Comparison of ENCODE assay signal across 1 cellular context in the genomic region with DNA sequence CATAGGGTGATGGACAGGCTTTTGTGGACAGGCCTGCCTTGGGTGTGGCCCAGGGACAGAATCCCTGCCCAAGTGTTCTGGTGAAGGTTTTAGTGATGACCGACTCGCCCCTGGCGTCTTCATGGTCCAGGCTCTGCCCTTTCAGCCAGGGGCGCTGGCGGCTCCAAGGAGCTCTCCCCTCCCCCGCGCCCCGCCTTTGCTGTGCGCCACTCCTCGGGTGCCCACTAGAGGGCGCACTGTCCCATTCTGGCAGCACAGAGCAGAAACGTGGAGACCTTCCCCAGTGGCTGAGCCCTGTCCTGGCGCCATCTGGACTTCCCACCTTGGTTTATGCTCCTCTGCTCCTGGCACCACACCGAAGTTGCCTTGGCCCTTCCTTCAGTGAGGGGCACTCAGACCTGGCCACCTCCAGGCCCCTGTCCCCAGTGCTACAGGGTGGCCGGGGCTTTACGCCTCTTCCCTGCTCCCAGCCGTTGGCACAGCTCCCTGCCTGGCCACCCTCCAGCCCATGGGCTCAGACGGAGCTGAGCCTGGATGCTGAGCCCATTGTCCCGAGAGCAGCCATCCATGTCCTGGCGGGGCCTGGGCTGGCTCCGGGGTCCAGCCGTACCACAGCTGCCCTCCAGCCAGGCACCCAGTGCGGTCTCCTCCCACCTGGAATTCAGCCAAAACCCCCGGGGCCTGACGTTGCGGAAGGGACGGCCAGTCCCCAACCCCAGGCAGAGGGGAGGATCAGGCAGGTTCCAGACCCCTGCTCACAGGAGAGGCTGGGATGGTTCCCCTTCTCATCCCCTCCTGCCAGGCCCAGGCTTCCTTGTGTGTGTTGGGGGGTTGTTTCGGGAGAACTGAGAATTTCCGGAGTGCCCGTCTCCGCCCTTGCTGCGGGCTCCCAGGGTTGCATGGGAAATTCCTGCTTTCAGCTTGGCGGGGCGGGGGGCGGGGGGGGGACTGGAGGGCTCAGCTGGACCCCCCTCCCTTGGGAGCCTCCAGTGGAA.
A peak's percentile ranks its signal among the peaks of the same experiment; 100 is the strongest.
TF ChIP-seq lines count a peak whose summit lies in the region.

No MANE protein-coding gene starts in this region.

TF ChIP-seq in HepG2, 621 proteins besides CTCF, POLR2A, EP300 and RAD21 (continued from another document and continues in another):
- TF ChIP-seq ZNF589 (CRISPR knock-in tag; conservative IDR thresholded peaks at IDR 0.05) (no peak), TEAD2 (CRISPR knock-in tag; IDR thresholded peaks at IDR 0.05) (no peak), TARDBP (CRISPR knock-in tag; IDR thresholded peaks at IDR 0.05) (no peak), ZNF670 (CRISPR knock-in tag; IDR thresholded peaks at IDR 0.05; ENCODE audit: borderline replicate concordance) (0 out of 2 replicates have a peak, but pooled peaks have one; percentile 57), RXRB (CRISPR knock-in tag; IDR thresholded peaks at IDR 0.05; ENCODE audit: borderline replicate concordance) (peak; percentile 56; the same call in 1 of the 2 replicates), ATF7-NPFF (CRISPR knock-in tag; IDR thresholded peaks at IDR 0.05; ENCODE audit: low read depth) (no peak), NFIC (IDR thresholded peaks at IDR 0.05; ENCODE audit: low read length) (no peak), NCOA2 (CRISPR knock-in tag; IDR thresholded peaks at IDR 0.05) (peak; percentile 9; the same call in 1 of the 2 replicates), MED1 (CRISPR knock-in tag; IDR thresholded peaks at IDR 0.05) (peak; percentile 50; the same call in 1 of the 2 replicates), IRF2 (CRISPR knock-in tag; IDR thresholded peaks at IDR 0.05) (peak; percentile 63; the same call in 1 of the 2 replicates), ZFP90 (CRISPR knock-in tag; IDR thresholded peaks at IDR 0.05; ENCODE audit: borderline replicate concordance) (no peak), ZNF335 (CRISPR knock-in tag; IDR thresholded peaks at IDR 0.05) (no peak), ZBTB8A (CRISPR knock-in tag; IDR thresholded peaks at IDR 0.05; ENCODE audit: borderline replicate concordance, low read depth) (no peak), MXI1 (IDR thresholded peaks at IDR 0.05; ENCODE audit: borderline replicate concordance, low read depth, low read length) (peak; percentile 77; the same call in 1 of the 3 replicates), SYNCRIP (IDR thresholded peaks at IDR 0.05; ENCODE audit: insufficient read depth, low read depth, low read length) (no peak), HOXA5 (CRISPR knock-in tag; IDR thresholded peaks at IDR 0.05) (no peak), ZBTB7B (CRISPR knock-in tag; IDR thresholded peaks at IDR 0.05) (peak; percentile 80; the same call in 1 of the 2 replicates), NFATC3 (CRISPR knock-in tag; IDR thresholded peaks at IDR 0.05) (no peak), PHB2 (IDR thresholded peaks at IDR 0.05; ENCODE audit: partially characterized antibody) (no peak), ZNF564 (CRISPR knock-in tag; IDR thresholded peaks at IDR 0.05) (no peak), ZNF850 (CRISPR knock-in tag; conservative IDR thresholded peaks at IDR 0.05) (no peak), ZNF3 (CRISPR knock-in tag; IDR thresholded peaks at IDR 0.05) (no peak), CBX5 (CRISPR knock-in tag; IDR thresholded peaks at IDR 0.05; ENCODE audit: borderline replicate concordance) (peak; percentile 84), ZNF10 (CRISPR knock-in tag; IDR thresholded peaks at IDR 0.05; ENCODE audit: borderline replicate concordance, low read depth) (no peak), ZNF788 (CRISPR knock-in tag; IDR thresholded peaks at IDR 0.05; ENCODE audit: borderline replicate concordance) (peak; percentile 71; the same call in 1 of the 2 replicates), ZNF17 (CRISPR knock-in tag; IDR thresholded peaks at IDR 0.05) (no peak), MXD4 (CRISPR knock-in tag; IDR thresholded peaks at IDR 0.05) (no peak), RARA (CRISPR knock-in tag; IDR thresholded peaks at IDR 0.05) (no peak; the same call in 1 of the 2 replicates), NFIB (CRISPR knock-in tag; IDR thresholded peaks at IDR 0.05; ENCODE audit: borderline replicate concordance) (no peak), PRMT3 (CRISPR knock-in tag; IDR thresholded peaks at IDR 0.05; ENCODE audit: borderline replicate concordance, low read depth) (no peak), ZNF761 (CRISPR knock-in tag; conservative IDR thresholded peaks at IDR 0.05) (no peak), ESRRA (CRISPR knock-in tag; IDR thresholded peaks at IDR 0.05; ENCODE audit: low read depth) (no peak), SETDB1 (CRISPR knock-in tag; IDR thresholded peaks at IDR 0.05; ENCODE audit: borderline replicate concordance) (no peak), SNRNP70 (IDR thresholded peaks at IDR 0.05; ENCODE audit: low read depth, low read length) (no peak), ATRX (CRISPR knock-in tag; IDR thresholded peaks at IDR 0.05; ENCODE audit: borderline replicate concordance) (no peak), TCF12 (IDR thresholded peaks at IDR 0.05) (no peak), TCF12 (CRISPR knock-in tag; IDR thresholded peaks at IDR 0.05) (no peak; the same call in 1 of the 2 replicates), ZNF605 (CRISPR knock-in tag; IDR thresholded peaks at IDR 0.05) (no peak), PAX8 (CRISPR knock-in tag; IDR thresholded peaks at IDR 0.05; ENCODE audit: borderline replicate concordance) (no peak), ELF4 (CRISPR knock-in tag; IDR thresholded peaks at IDR 0.05; ENCODE audit: borderline replicate concordance) (no peak), ATF7 (IDR thresholded peaks at IDR 0.05) (no peak), ATF7 (CRISPR knock-in tag; IDR thresholded peaks at IDR 0.05) (no peak), KLF6 (CRISPR knock-in tag; IDR thresholded peaks at IDR 0.05) (no peak), MEF2D (CRISPR knock-in tag; IDR thresholded peaks at IDR 0.05) (no peak)
- TF ChIP-seq, protein P1, sequence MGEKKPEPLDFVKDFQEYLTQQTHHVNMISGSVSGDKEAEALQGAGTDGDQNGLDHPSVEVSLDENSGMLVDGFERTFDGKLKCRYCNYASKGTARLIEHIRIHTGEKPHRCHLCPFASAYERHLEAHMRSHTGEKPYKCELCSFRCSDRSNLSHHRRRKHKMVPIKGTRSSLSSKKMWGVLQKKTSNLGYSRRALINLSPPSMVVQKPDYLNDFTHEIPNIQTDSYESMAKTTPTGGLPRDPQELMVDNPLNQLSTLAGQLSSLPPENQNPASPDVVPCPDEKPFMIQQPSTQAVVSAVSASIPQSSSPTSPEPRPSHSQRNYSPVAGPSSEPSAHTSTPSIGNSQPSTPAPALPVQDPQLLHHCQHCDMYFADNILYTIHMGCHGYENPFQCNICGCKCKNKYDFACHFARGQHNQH (CRISPR knock-in tag; IDR thresholded peaks at IDR 0.05): peak; percentile 53; the same call in 1 of the 2 replicates
- TF ChIP-seq, protein P2, sequence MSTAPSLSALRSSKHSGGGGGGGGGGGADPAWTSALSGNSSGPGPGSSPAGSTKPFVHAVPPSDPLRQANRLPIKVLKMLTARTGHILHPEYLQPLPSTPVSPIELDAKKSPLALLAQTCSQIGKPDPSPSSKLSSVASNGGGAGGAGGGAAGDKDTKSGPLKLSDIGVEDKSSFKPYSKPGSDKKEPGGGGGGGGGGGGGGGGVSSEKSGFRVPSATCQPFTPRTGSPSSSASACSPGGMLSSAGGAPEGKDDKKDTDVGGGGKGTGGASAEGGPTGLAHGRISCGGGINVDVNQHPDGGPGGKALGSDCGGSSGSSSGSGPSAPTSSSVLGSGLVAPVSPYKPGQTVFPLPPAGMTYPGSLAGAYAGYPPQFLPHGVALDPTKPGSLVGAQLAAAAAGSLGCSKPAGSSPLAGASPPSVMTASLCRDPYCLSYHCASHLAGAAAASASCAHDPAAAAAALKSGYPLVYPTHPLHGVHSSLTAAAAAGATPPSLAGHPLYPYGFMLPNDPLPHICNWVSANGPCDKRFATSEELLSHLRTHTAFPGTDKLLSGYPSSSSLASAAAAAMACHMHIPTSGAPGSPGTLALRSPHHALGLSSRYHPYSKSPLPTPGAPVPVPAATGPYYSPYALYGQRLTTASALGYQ (CRISPR knock-in tag; IDR thresholded peaks at IDR 0.05): no peak
- TF ChIP-seq, protein P3, sequence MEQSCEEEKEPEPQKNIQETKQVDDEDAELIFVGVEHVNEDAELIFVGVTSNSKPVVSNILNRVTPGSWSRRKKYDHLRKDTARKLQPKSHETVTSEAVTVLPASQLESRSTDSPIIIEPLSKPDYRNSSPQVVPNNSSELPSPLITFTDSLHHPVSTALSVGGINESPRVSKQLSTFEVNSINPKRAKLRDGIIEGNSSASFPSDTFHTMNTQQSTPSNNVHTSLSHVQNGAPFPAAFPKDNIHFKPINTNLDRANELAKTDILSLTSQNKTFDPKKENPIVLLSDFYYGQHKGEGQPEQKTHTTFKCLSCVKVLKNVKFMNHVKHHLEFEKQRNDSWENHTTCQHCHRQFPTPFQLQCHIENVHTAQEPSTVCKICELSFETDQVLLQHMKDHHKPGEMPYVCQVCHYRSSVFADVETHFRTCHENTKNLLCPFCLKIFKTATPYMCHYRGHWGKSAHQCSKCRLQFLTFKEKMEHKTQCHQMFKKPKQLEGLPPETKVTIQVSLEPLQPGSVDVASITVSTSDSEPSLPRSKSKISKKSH (CRISPR knock-in tag; IDR thresholded peaks at IDR 0.05; ENCODE audit: borderline replicate concordance): peak; percentile 77
- TF ChIP-seq, protein P4, sequence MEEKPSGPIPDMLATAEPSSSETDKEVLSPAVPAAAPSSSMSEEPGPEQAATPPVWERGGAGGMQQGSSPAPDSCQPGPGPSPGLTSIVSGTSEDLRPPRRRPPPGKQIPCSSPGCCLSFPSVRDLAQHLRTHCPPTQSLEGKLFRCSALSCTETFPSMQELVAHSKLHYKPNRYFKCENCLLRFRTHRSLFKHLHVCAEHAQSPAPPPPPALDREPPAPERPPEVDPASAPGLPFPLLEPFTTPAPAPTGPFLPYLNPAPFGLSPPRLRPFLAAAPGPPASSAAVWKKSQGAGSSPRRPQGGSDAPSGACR (CRISPR knock-in tag; IDR thresholded peaks at IDR 0.05): no peak
- TF ChIP-seq, protein P5, sequence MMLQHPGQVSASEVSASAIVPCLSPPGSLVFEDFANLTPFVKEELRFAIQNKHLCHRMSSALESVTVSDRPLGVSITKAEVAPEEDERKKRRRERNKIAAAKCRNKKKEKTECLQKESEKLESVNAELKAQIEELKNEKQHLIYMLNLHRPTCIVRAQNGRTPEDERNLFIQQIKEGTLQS (CRISPR knock-in tag; IDR thresholded peaks at IDR 0.05): no peak
- TF ChIP-seq, protein P6, sequence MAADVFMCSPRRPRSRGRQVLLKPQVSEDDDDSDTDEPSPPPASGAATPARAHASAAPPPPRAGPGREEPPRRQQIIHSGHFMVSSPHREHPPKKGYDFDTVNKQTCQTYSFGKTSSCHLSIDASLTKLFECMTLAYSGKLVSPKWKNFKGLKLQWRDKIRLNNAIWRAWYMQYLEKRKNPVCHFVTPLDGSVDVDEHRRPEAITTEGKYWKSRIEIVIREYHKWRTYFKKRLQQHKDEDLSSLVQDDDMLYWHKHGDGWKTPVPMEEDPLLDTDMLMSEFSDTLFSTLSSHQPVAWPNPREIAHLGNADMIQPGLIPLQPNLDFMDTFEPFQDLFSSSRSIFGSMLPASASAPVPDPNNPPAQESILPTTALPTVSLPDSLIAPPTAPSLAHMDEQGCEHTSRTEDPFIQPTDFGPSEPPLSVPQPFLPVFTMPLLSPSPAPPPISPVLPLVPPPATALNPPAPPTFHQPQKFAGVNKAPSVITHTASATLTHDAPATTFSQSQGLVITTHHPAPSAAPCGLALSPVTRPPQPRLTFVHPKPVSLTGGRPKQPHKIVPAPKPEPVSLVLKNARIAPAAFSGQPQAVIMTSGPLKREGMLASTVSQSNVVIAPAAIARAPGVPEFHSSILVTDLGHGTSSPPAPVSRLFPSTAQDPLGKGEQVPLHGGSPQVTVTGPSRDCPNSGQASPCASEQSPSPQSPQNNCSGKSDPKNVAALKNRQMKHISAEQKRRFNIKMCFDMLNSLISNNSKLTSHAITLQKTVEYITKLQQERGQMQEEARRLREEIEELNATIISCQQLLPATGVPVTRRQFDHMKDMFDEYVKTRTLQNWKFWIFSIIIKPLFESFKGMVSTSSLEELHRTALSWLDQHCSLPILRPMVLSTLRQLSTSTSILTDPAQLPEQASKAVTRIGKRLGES (CRISPR knock-in tag; IDR thresholded peaks at IDR 0.05; ENCODE audit: borderline replicate concordance): no peak
- TF ChIP-seq, protein P7, sequence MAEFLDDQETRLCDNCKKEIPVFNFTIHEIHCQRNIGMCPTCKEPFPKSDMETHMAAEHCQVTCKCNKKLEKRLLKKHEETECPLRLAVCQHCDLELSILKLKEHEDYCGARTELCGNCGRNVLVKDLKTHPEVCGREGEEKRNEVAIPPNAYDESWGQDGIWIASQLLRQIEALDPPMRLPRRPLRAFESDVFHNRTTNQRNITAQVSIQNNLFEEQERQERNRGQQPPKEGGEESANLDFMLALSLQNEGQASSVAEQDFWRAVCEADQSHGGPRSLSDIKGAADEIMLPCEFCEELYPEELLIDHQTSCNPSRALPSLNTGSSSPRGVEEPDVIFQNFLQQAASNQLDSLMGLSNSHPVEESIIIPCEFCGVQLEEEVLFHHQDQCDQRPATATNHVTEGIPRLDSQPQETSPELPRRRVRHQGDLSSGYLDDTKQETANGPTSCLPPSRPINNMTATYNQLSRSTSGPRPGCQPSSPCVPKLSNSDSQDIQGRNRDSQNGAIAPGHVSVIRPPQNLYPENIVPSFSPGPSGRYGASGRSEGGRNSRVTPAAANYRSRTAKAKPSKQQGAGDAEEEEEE (CRISPR knock-in tag; IDR thresholded peaks at IDR 0.05; ENCODE audit: borderline replicate concordance): no peak; the same call in 1 of the 2 replicates
- TF ChIP-seq, protein P8, sequence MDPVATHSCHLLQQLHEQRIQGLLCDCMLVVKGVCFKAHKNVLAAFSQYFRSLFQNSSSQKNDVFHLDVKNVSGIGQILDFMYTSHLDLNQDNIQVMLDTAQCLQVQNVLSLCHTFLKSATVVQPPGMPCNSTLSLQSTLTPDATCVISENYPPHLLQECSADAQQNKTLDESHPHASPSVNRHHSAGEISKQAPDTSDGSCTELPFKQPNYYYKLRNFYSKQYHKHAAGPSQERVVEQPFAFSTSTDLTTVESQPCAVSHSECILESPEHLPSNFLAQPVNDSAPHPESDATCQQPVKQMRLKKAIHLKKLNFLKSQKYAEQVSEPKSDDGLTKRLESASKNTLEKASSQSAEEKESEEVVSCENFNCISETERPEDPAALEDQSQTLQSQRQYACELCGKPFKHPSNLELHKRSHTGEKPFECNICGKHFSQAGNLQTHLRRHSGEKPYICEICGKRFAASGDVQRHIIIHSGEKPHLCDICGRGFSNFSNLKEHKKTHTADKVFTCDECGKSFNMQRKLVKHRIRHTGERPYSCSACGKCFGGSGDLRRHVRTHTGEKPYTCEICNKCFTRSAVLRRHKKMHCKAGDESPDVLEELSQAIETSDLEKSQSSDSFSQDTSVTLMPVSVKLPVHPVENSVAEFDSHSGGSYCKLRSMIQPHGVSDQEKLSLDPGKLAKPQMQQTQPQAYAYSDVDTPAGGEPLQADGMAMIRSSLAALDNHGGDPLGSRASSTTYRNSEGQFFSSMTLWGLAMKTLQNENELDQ (CRISPR knock-in tag; IDR thresholded peaks at IDR 0.05; ENCODE audit: borderline replicate concordance): peak; percentile 67; the same call in 1 of the 2 replicates
